In genomic region chr6:163355471-163355991, GRCh38 we compare ENCODE assay signal across 8 cellular contexts. TPM values are rescaled to one million over a fixed set of nuclear protein-coding genes. Genes with fewer than 3 reads are reported as not detected.
DNase-seq lines count a peak whose midpoint lies in the region; ATAC-seq and TF ChIP-seq lines count a peak whose summit lies in the region.

No MANE protein-coding gene starts in this region.

- H3K4me2 ChIP-seq in hepatocyte, result no peak overlapping the region

- H4K20me1 ChIP-seq in hepatocyte (ENCODE audit: insufficient read depth, poor library complexity, severe bottlenecking), result no peaks in the 10 kb centered on the region

- POLR2A ChIA-PET in A673 (lab: Charles Lee; ENCODE audit: low non-redundant PET), result no interaction called here

- peak; percentile 71 for ATAC-seq in Right ventricle myocardium inferior

- TF ChIP-seq CTCF in A673 (conservative IDR thresholded peaks at IDR 0.05; ENCODE audit: low read depth, low read length), result no peak
- no peak for TF ChIP-seq CTCF in HFF-Myc (IDR thresholded peaks at IDR 0.05; ENCODE audit: low read depth, low read length, missing control alignments)
- TF ChIP-seq CTCF in hepatocyte (IDR thresholded peaks at IDR 0.05; ENCODE audit: poor library complexity), result no peak

- H3K4me3 ChIP-seq in A673 (ENCODE audit: low read depth, low read length, poor library complexity, severe bottlenecking) (no peak overlapping the region), HFF-Myc (replicated peaks; ENCODE audit: low read depth, low read length) (no peak overlapping the region), rectal smooth muscle tissue (ENCODE audit: low read length) (peak overlapping the region; percentile 19), hepatocyte (no peak overlapping the region)

- WGBS in hepatocyte (ENCODE audit: low lambda C conversion rate, missing lambda C conversion rate), result 73% methylated on average over 8 of the region's 8 CpGs

- no peak overlapping the region for H2AFZ ChIP-seq in hepatocyte

- H3K9ac ChIP-seq in rectal smooth muscle tissue (ENCODE audit: low read length), result no peak overlapping the region

- no peaks in the 10 kb centered on the region for H3K79me2 ChIP-seq in hepatocyte

- no peaks in the 10 kb centered on the region for H3K9me2 ChIP-seq in hepatocyte (replicated peaks; ENCODE audit: insufficient read depth)

- CTCF ChIA-PET in A673 (lab: Charles Lee), result no interaction called here

- H3K36me3 ChIP-seq in A673 (ENCODE audit: insufficient read depth, low read length, poor library complexity, severe bottlenecking) (no peaks in the 10 kb centered on the region), rectal smooth muscle tissue (ENCODE audit: control insufficient read depth, insufficient read depth, low read length) (no peaks in the 10 kb centered on the region), hepatocyte (replicated peaks; ENCODE audit: insufficient read depth, low read depth) (no peaks in the 10 kb centered on the region)

- H3K27me3 ChIP-seq in A673 (replicated peaks; ENCODE audit: insufficient read depth, low read depth, low read length, poor library complexity) (no peaks in the 10 kb centered on the region), rectal smooth muscle tissue (ENCODE audit: control insufficient read depth, insufficient read depth, low read length) (no peaks in the 10 kb centered on the region), hepatocyte (no peaks in the 10 kb centered on the region)

- H3K4me1 ChIP-seq in A673 (ENCODE audit: insufficient read depth, low read length, poor library complexity, severe bottlenecking) (peaks cover 5% of the 10 kb centered on the region), rectal smooth muscle tissue (ENCODE audit: control insufficient read depth, insufficient read depth, low read length) (no peaks in the 10 kb centered on the region), hepatocyte (ENCODE audit: insufficient read depth) (no peaks in the 10 kb centered on the region)

- H3K27ac ChIP-seq in A673 (ENCODE audit: low read depth, low read length, poor library complexity, severe bottlenecking) (no peak overlapping the region), rectal smooth muscle tissue (ENCODE audit: low read depth, low read length) (peak overlapping the region; percentile 58), hepatocyte (no peak overlapping the region)

- BruUV-seq in A673 (replicated peaks; lab: Mats Ljungman, UMichigan), result no TSS peak

- H3K9me3 ChIP-seq in A673 (ENCODE audit: low read depth, low read length, poor library complexity, severe bottlenecking), result no peaks in the 10 kb centered on the region
- H3K9me3 ChIP-seq in hepatocyte (ENCODE audit: low read depth), result no peaks in the 10 kb centered on the region

- DNase-seq in A673 (ENCODE audit: low spot score) (peak; percentile 64), HFF-Myc (ENCODE audit: extremely low read depth, low read depth) (peak; percentile 25), RPMI7951 (ENCODE audit: low read depth) (peak; percentile 71), Right ventricle myocardium inferior (ENCODE audit: missing footprints) (peak; percentile 90), hepatocyte (ENCODE audit: low spot score) (no peak), foreskin melanocyte (no peak), NCI-H2029 (lab: John Stamatoyannopoulos, UW) (no peak)

- intact Hi-C loops in A673 (cut with micrococcal nuclease; ENCODE audit: unreplicated experiment) (no loop called here), Right ventricle myocardium inferior (cut with DNase I) (loop anchor here (5.0 kb wide), 1 partner anchor 37 kb away; no protein-coding TSS in a partner anchor)

RNA-seq across cellular contexts. Expression of gene QKI, which starts 59.0 kb away (rescaled TPM):
- total RNA-seq in A673 (2021) (128 and 131 TPM in 2 replicates), Right ventricle myocardium inferior (459 TPM), hepatocyte (81.8 and 92.5 TPM in 2 replicates)
- total RNA-seq in RPMI7951 (2014; rRNA removed; shearing (Covaris generic)), result 147 and 192 TPM in 2 replicates
- 38.0 and 42.2 TPM in 2 replicates for polyA plus RNA-seq in hepatocyte

Comparison
In these comparisons a context has a peak if more than half of its experiments do, and no peak if none do; other contexts are left out.
1. DNase-seq: peak in A673 (single experiment), HFF-Myc (single experiment), RPMI7951 (single experiment) and Right ventricle myocardium inferior (single experiment); none in hepatocyte (single experiment), foreskin melanocyte (single experiment) and NCI-H2029 (single experiment).